ENCODE assay signal across 16 cellular contexts in the genomic region with DNA sequence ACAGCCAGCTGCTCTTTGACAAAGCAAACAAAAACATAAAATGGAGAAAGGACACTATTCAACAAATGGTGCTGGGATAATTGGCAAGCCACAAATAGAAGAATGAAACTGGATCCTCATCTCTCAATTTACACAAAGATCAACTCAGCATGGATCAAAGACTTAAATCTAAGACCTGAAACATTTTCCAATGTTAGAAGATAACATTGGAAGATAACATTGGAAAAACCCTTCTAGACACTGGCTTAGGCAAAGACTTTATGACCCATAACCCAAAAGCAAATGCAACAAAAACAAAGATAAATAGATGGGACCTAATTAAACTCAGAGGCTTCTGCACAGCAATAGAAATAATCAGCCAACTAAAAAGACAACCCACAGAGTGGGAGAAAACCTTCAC.
"Had no signal": no experiment of that assay in that cellular context is flagged by ENCODE, and none has a peak within 500 bp of the region (broad histone marks: within the 10 kb centered on the region; RNA-seq: fewer than 3 reads in every experiment).

No MANE protein-coding gene starts in this region.

- DNase-seq: activated CD4-positive, alpha-beta T cell treated with anti-CD3 and anti-CD28 coated beads for 1 hour; activated gamma-delta T cell; effector CD4-positive, alpha-beta T cell; gastrocnemius medialis; head of caudate nucleus; left lung; stimulated activated CD4-positive, alpha-beta T cell treated with anti-CD3 and anti-CD28 coated beads, Interleukin-4, amount 100 ng/mL, for 4 hours; testis; WERI-Rb-1 had no signal

- H3K27me3 ChIP-seq: gastrocnemius medialis, left lung, testis had no signal

- H3K9me3 ChIP-seq: gastrocnemius medialis, testis had no signal

- ATAC-seq: gastrocnemius medialis; left lung; sciatic nerve; stimulated activated memory B cell treated with anti-CD40 and anti-IgM and Interleukin-4, amounts not matched to agents 10 μg/mL and 1 μg/mL and 100 μg/mL, for 72 hours had no signal

- H3K36me3 ChIP-seq: gastrocnemius medialis, left lung, WERI-Rb-1 had no signal

- H3K4me1 ChIP-seq: gastrocnemius medialis, left lung, testis had no signal

- H3K4me3 Mint-ChIP-seq: activated naive CD8-positive, alpha-beta T cell; mesothelial cell of epicardium; stimulated activated memory B cell treated with anti-CD40 and anti-IgM and Interleukin-4, amounts not matched to agents 10 μg/mL and 1 μg/mL and 100 μg/mL, for 72 hours; type B pancreatic cell had no signal

- H3K36me3 Mint-ChIP-seq: activated naive CD8-positive, alpha-beta T cell; stimulated activated memory B cell treated with anti-CD40 and anti-IgM and Interleukin-4, amounts not matched to agents 10 μg/mL and 1 μg/mL and 100 μg/mL, for 72 hours; type B pancreatic cell had no signal

- H3K9me3 Mint-ChIP-seq: stimulated activated memory B cell treated with anti-CD40 and anti-IgM and Interleukin-4, amounts not matched to agents 10 μg/mL and 1 μg/mL and 100 μg/mL, for 72 hours had no signal

- H3K27ac ChIP-seq: gastrocnemius medialis, left lung, testis, WERI-Rb-1 had no signal

- H3K27me3 Mint-ChIP-seq: activated naive CD8-positive, alpha-beta T cell; stimulated activated memory B cell treated with anti-CD40 and anti-IgM and Interleukin-4, amounts not matched to agents 10 μg/mL and 1 μg/mL and 100 μg/mL, for 72 hours; type B pancreatic cell had no signal

- FAIRE-seq: keratinocyte had no signal

- H3K27ac Mint-ChIP-seq: activated naive CD8-positive, alpha-beta T cell; mesothelial cell of epicardium; nephron; stimulated activated memory B cell treated with anti-CD40 and anti-IgM and Interleukin-4, amounts not matched to agents 10 μg/mL and 1 μg/mL and 100 μg/mL, for 72 hours; type B pancreatic cell had no signal

- H3K4me3 ChIP-seq: gastrocnemius medialis, left lung, testis had no signal

- H3K4me1 Mint-ChIP-seq: mesothelial cell of epicardium; nephron; stimulated activated memory B cell treated with anti-CD40 and anti-IgM and Interleukin-4, amounts not matched to agents 10 μg/mL and 1 μg/mL and 100 μg/mL, for 72 hours had no signal
